17 cellular contexts compared by ENCODE assay signal in genomic region chr3:13031621-13032020, GRCh38. TPM values are rescaled to one million over a fixed set of nuclear protein-coding genes. Genes with fewer than 3 reads are reported as not detected.
DNase-seq lines count a peak whose midpoint lies in the region; ATAC-seq and TF ChIP-seq lines count a peak whose summit lies in the region.
"Had no signal": no experiment of that assay in that cellular context is flagged by ENCODE, and none has a peak within 500 bp of the region (broad histone marks: within the 10 kb centered on the region; RNA-seq: fewer than 3 reads in every experiment).

No MANE protein-coding gene starts in this region.

- H3K4me1 ChIP-seq in BLaER1 (peaks cover 76% of the 10 kb centered on the region), GM23338 (ENCODE audit: insufficient read depth) (no peaks in the 10 kb centered on the region)
- H3K4me1 ChIP-seq: HAP-1 had no signal

- H3K4me3 Mint-ChIP-seq in GM23338 (no peak overlapping the region), naive B cell (no peak overlapping the region)
- H3K4me3 Mint-ChIP-seq in activated T-helper 17 cell treated with anti-CD3 and anti-CD28 coated beads, Interleukin-2, amount 50 U/mL, for 72 hours = no peak overlapping the region
- H3K4me3 Mint-ChIP-seq: CD14-positive monocyte had no signal

- no peaks in the 10 kb centered on the region for H3K36me3 Mint-ChIP-seq in GM23338 (ENCODE audit: low read depth)
- H3K36me3 Mint-ChIP-seq in activated T-helper 17 cell treated with anti-CD3 and anti-CD28 coated beads, Interleukin-2, amount 50 U/mL, for 72 hours (ENCODE audit: low read depth) = no peaks in the 10 kb centered on the region
- H3K36me3 Mint-ChIP-seq in naive B cell = peaks cover 0 to 8% of the 10 kb centered on the region in 2 donors
- H3K36me3 Mint-ChIP-seq: CD14-positive monocyte had no signal

- peaks cover 52% of the 10 kb centered on the region for H3K36me3 ChIP-seq in BLaER1
- no peaks in the 10 kb centered on the region for H3K36me3 ChIP-seq in GM23338 (ENCODE audit: insufficient read depth)
- H3K36me3 ChIP-seq: HAP-1 had no signal

- ATAC-seq in GM23338 (peak; percentile 53), naive B cell (ENCODE audit: low read depth in 2 of 2) (no peak), HG03432 (IDR thresholded peaks at IDR 0.05; ENCODE audit: unreplicated experiment) (no peak), HG02642 (IDR thresholded peaks at IDR 0.05; ENCODE audit: poor library complexity, unreplicated experiment) (no peak)
- ATAC-seq in activated T-helper 17 cell treated with anti-CD3 and anti-CD28 coated beads, Interleukin-2, amount 50 U/mL, for 72 hours (replicated peaks) = no peak

- peaks cover 10% of the 10 kb centered on the region for H3K4me1 Mint-ChIP-seq in GM23338
- peaks cover 5% of the 10 kb centered on the region for H3K4me1 Mint-ChIP-seq in activated T-helper 17 cell treated with anti-CD3 and anti-CD28 coated beads, Interleukin-2, amount 50 U/mL, for 72 hours
- H3K4me1 Mint-ChIP-seq in naive B cell = peaks cover 32 to 53% (median 46%) of the 10 kb centered on the region in 3 donors
- H3K4me1 Mint-ChIP-seq: CD14-positive monocyte had no signal

- no peaks in the 10 kb centered on the region for H3F3A ChIP-seq in GM23338 (replicated peaks; ENCODE audit: low read depth)

- H3K79me2 ChIP-seq in GM23338 (replicated peaks; ENCODE audit: insufficient read depth) = no peaks in the 10 kb centered on the region

- H3K27ac ChIP-seq in BLaER1 = no peak overlapping the region
- no peak overlapping the region for H3K27ac ChIP-seq in GM23338 (ENCODE audit: low read depth)
- H3K27ac ChIP-seq: HL-60 had no signal

- no peak overlapping the region for H3K4me2 ChIP-seq in BLaER1
- no peak overlapping the region for H3K4me2 ChIP-seq in GM23338

- H3K9me3 ChIP-seq in BLaER1 = no peaks in the 10 kb centered on the region
- H3K9me3 ChIP-seq: HAP-1 had no signal

- H3K27me3 ChIP-seq in BLaER1 (no peaks in the 10 kb centered on the region), GM23338 (ENCODE audit: insufficient read depth) (no peaks in the 10 kb centered on the region)

- TF ChIP-seq CTCF in GM23338 (conservative IDR thresholded peaks at IDR 0.05; ENCODE audit: low read depth in 2 of 2) = no peak

- peaks cover 12% of the 10 kb centered on the region for H3K27me3 Mint-ChIP-seq in GM23338 (ENCODE audit: insufficient read depth, low read depth, poor library complexity)
- H3K27me3 Mint-ChIP-seq in activated T-helper 17 cell treated with anti-CD3 and anti-CD28 coated beads, Interleukin-2, amount 50 U/mL, for 72 hours = no peaks in the 10 kb centered on the region
- no peaks in the 10 kb centered on the region for H3K27me3 Mint-ChIP-seq in naive B cell
- H3K27me3 Mint-ChIP-seq: CD4-positive, alpha-beta memory T cell had no signal

- DNase-seq in GM23338 (ENCODE audit: low spot score) (no peak), naive B cell (no peak), DMS79 treated with DMSO at 0.1 percent for 48 hours (lab: John Stamatoyannopoulos, UW) (no peak)
- DNase-seq: ACHN; AML-193; CD4-positive, alpha-beta memory T cell; DMS153; DMS79; GF-D8; GOT3 had no signal

- no peak overlapping the region for H2AFZ ChIP-seq in GM23338

- H3K9ac ChIP-seq in BLaER1 = 0 out of 2 replicates have a peak overlapping the region, but pooled peaks have one; percentile 16

- H4K20me1 ChIP-seq in BLaER1 (peaks cover 89% of the 10 kb centered on the region; the same call in 1 of the 2 replicates), GM23338 (replicated peaks; ENCODE audit: insufficient read depth) (no peaks in the 10 kb centered on the region)

- H3K27ac Mint-ChIP-seq in GM23338 (no peak overlapping the region), naive B cell (peak overlapping the region in 4 of 6 donors; percentile 39 to 92 (median 52))
- peak overlapping the region; percentile 12 for H3K27ac Mint-ChIP-seq in activated T-helper 17 cell treated with anti-CD3 and anti-CD28 coated beads, Interleukin-2, amount 50 U/mL, for 72 hours

- H3K9me2 ChIP-seq in GM23338 (ENCODE audit: insufficient read depth) = no peaks in the 10 kb centered on the region

- no peak overlapping the region for H3K4me3 ChIP-seq in BLaER1
- no peak overlapping the region for H3K4me3 ChIP-seq in GM23338
- H3K4me3 ChIP-seq: HAP-1 had no signal

- H3K9me3 Mint-ChIP-seq in GM23338 = no peaks in the 10 kb centered on the region
- no peaks in the 10 kb centered on the region for H3K9me3 Mint-ChIP-seq in activated T-helper 17 cell treated with anti-CD3 and anti-CD28 coated beads, Interleukin-2, amount 50 U/mL, for 72 hours
- no peaks in the 10 kb centered on the region for H3K9me3 Mint-ChIP-seq in naive B cell
- H3K9me3 Mint-ChIP-seq: CD4-positive, alpha-beta memory T cell had no signal

TF ChIP-seq in GM23338, 12 proteins besides CTCF, POLR2A, EP300 and RAD21 (continues in another document):
- no peak for TF ChIP-seq NANOG (IDR thresholded peaks at IDR 0.05; ENCODE audit: borderline replicate concordance)
- TF ChIP-seq STAT1 (IDR thresholded peaks at IDR 0.05; ENCODE audit: unreplicated experiment) = no peak
- no peak for TF ChIP-seq POLR2AphosphoS5 (IDR thresholded peaks at IDR 0.05; ENCODE audit: low read depth)
- no peak for TF ChIP-seq JUNB (IDR thresholded peaks at IDR 0.05; ENCODE audit: unreplicated experiment)
- TF ChIP-seq EZH2phosphoT487 (IDR thresholded peaks at IDR 0.05; ENCODE audit: unreplicated experiment) = no peak
- no peak for TF ChIP-seq EZH2 (IDR thresholded peaks at IDR 0.05; ENCODE audit: low read depth, unreplicated experiment)
- no peak for TF ChIP-seq ZNF462 (CRISPR knock-in tag; IDR thresholded peaks at IDR 0.05)

RNA-seq across cellular contexts. Expression of gene IQSEC1, which starts 41.6 kb away (rescaled TPM):
- 36.2 and 51.9 TPM in 2 replicates for total RNA-seq in GM23338 (2014; rRNA removed; shearing (Covaris generic))
- 7.7 and 8.0 TPM in 2 replicates for polyA plus RNA-seq in GM23338 (2016; fragmentation: Nextera tagmentation; extraction: Ambion mirVana)
- total RNA-seq in activated T-helper 17 cell treated with anti-CD3 and anti-CD28 coated beads, Interleukin-2, amount 50 U/mL, for 72 hours = 10 to 100 TPM; 38.0 to 62.9 TPM
- 10 to 100 TPM; 14.6 to 73.4 (median 36.9) TPM for polyA plus RNA-seq in naive B cell (ENCODE audit: low read depth in 6 of 6)
